Comparison of ENCODE assay signal across 15 cellular contexts in genomic region chr18:62767321-62767720, GRCh38. TPM values are rescaled to one million over a fixed set of nuclear protein-coding genes. Genes with fewer than 3 reads are reported as not detected.
DNase-seq lines count a peak whose midpoint lies in the region; ATAC-seq, FAIRE-seq and TF ChIP-seq lines count a peak whose summit lies in the region.
"Had no signal": no experiment of that assay in that cellular context is flagged by ENCODE, and none has a peak within 500 bp of the region (broad histone marks: within the 10 kb centered on the region; RNA-seq: fewer than 3 reads in every experiment).

No MANE protein-coding gene starts in this region.

- peaks cover 44% of the 10 kb centered on the region for H3K4me1 ChIP-seq in PC-3 (ENCODE audit: insufficient read depth, low read length)

- TF ChIP-seq CTCF in PC-3 (conservative IDR thresholded peaks at IDR 0.05; ENCODE audit: low read depth, low read length) = no peak
- no peak for TF ChIP-seq CTCF in choroid plexus epithelial cell (conservative IDR thresholded peaks at IDR 0.05; ENCODE audit: low read depth, low read length)

- FAIRE-seq in GM19239 (lab: Jason Lieb, UNC) = no peak
- FAIRE-seq: HTR-8/SVneo had no signal

- peak; percentile 72 for DNase-seq in ELR (ENCODE audit: low read depth)
- DNase-seq in PC-3 = peak; percentile 23
- peak; percentile 67 for DNase-seq in choroid plexus epithelial cell (ENCODE audit: low read depth)
- peak; percentile 41 for DNase-seq in myocyte (ENCODE audit: low read depth)
- DNase-seq in stimulated activated CD4-positive, alpha-beta T cell treated with anti-CD3 and anti-CD28 coated beads, Interleukin-15, amount 100 ng/mL, for 24 hours = no peak
- DNase-seq in GM19239 (ENCODE audit: insufficient read length, low spot score) = no peak
- no peak for DNase-seq in cerebellar cortex (ENCODE audit: low spot score)
- DNase-seq: activated naive CD8-positive, alpha-beta T cell treated with anti-CD3 and anti-CD28 coated beads, Interleukin-2, amount 50 U/mL, for 24 hours; immature natural killer cell; naive B cell; NCI-H2029; T-helper 17 cell had no signal

- H3K4me2 ChIP-seq in PC-3 (ENCODE audit: low read length) = peak overlapping the region; percentile 71

- intact Hi-C loops in PC-3 (cut with micrococcal nuclease) = no loop called here

- no peak overlapping the region for H2AFZ ChIP-seq in PC-3 (ENCODE audit: low read length)

- no TSS peak for BruUV-seq in PC-3 (replicated peaks; lab: Mats Ljungman, UMichigan)

- peak overlapping the region; percentile 84 for H3K27ac ChIP-seq in PC-3 (ENCODE audit: low read length)
- H3K27ac ChIP-seq: BLaER1 treated with 17β-estradiol and CSF1 and Interleukin-3, amounts not matched to agents 10 nM and 100 nM had no signal

- H3K4me3 ChIP-seq in PC-3 (ENCODE audit: low read length) = no peak overlapping the region
- no peak overlapping the region for H3K4me3 ChIP-seq in choroid plexus epithelial cell (ENCODE audit: low read depth, low read length)
- H3K4me3 ChIP-seq: BLaER1 treated with 17β-estradiol and CSF1 and Interleukin-3, amounts not matched to agents 10 nM and 100 nM had no signal

- ATAC-seq in PC-3 (no peak), GM18861 (IDR thresholded peaks at IDR 0.05; ENCODE audit: unreplicated experiment) (no peak)
- ATAC-seq: activated naive CD8-positive, alpha-beta T cell treated with anti-CD3 and anti-CD28 coated beads, Interleukin-2, amount 50 U/mL, for 24 hours; T-helper 17 cell had no signal

- no peaks in the 10 kb centered on the region for H4K20me1 ChIP-seq in PC-3 (ENCODE audit: low read length)

- H3K27me3 ChIP-seq in PC-3 (ENCODE audit: low read length) = no peaks in the 10 kb centered on the region
- H3K27me3 ChIP-seq: BLaER1 treated with 17β-estradiol and CSF1 and Interleukin-3, amounts not matched to agents 10 nM and 100 nM had no signal

- no peaks in the 10 kb centered on the region for H3K36me3 ChIP-seq in PC-3 (ENCODE audit: low read depth, low read length)

- CTCF ChIA-PET in PC-3 (lab: Charles Lee) = interaction anchor here (1.0 kb wide), 1 partner anchor 52 kb away, joined by 6 read pairs; the partner anchor contains the start of gene PHLPP1

- no peaks in the 10 kb centered on the region for H3K9me2 ChIP-seq in PC-3 (replicated peaks; ENCODE audit: low read length)

- H3K9ac ChIP-seq in PC-3 (ENCODE audit: low read length) = peak overlapping the region; percentile 41; the same call in 1 of the 2 replicates
- H3K9ac ChIP-seq: BLaER1 treated with 17β-estradiol and CSF1 and Interleukin-3, amounts not matched to agents 10 nM and 100 nM had no signal

- POLR2A ChIA-PET in PC-3 (lab: Charles Lee; ENCODE audit: unreplicated experiment) = no interaction called here

- no peaks in the 10 kb centered on the region for H3F3A ChIP-seq in PC-3 (ENCODE audit: low read length, unreplicated experiment)

- peaks cover 78% of the 10 kb centered on the region for H3K79me2 ChIP-seq in PC-3 (ENCODE audit: low read length)

- H3K9me3 ChIP-seq in PC-3 (ENCODE audit: low read length) = no peaks in the 10 kb centered on the region

RNA-seq across cellular contexts. Expression of gene PHLPP1, which starts 52.0 kb away (rescaled TPM):
- total RNA-seq in PC-3 (2014; rRNA removed) (14.1 and 22.5 TPM in 2 replicates), myocyte (4.8 and 4.9 TPM in 2 replicates)
- 1.7 TPM for polyA plus RNA-seq in myocyte (2012)

Comparison
In these comparisons a context has a peak if more than half of its experiments do, and no peak if none do; other contexts are left out.
1. DNase-seq: peak in ELR (single experiment), PC-3 (single experiment), choroid plexus epithelial cell (single experiment) and myocyte (single experiment); none in stimulated activated CD4-positive, alpha-beta T cell treated with anti-CD3 and anti-CD28 coated beads, Interleukin-15, amount 100 ng/mL, for 24 hours (single experiment), GM19239 (single experiment) and cerebellar cortex (single experiment).